In the genomic region with DNA sequence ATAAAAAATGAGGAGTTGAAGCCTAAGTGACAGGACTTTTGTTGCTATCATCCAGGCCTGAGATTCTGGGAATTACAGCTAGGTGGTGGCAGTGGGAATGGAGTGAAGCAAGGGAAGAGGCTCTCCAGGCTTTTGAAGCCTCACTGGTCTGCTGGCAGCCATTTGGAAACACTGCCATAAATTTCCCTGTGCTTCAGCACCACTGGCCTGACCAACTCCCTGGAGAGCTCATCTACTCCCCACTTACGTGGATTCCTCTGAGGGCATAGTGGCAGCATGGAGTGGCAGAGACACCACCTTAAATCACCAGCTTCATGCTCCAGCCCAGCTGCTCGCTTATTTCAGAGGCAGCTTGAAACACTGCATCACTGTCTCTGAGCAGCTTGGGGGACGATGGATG, we compare ENCODE assay signal across 12 cellular contexts.
DNase-seq lines count a peak whose midpoint lies in the region; ATAC-seq and TF ChIP-seq lines count a peak whose summit lies in the region.
"Had no signal": no experiment of that assay in that cellular context is flagged by ENCODE, and none has a peak within 500 bp of the region (broad histone marks: within the 10 kb centered on the region; RNA-seq: fewer than 3 reads in every experiment).

No MANE protein-coding gene starts in this region.

- H3K36me3 Mint-ChIP-seq in activated CD8-positive, alpha-beta T cell treated with anti-CD3 and anti-CD28 coated beads for 36 hours (ENCODE audit: low read depth) = no peaks in the 10 kb centered on the region
- H3K36me3 Mint-ChIP-seq: naive thymus-derived CD8-positive, alpha-beta T cell had no signal

- no peaks in the 10 kb centered on the region for H3K36me3 ChIP-seq in upper lobe of left lung

- H3K9me3 Mint-ChIP-seq in activated CD8-positive, alpha-beta T cell treated with anti-CD3 and anti-CD28 coated beads for 36 hours = peaks cover 2% of the 10 kb centered on the region
- H3K9me3 Mint-ChIP-seq: activated naive CD4-positive, alpha-beta T cell treated with anti-CD3 and anti-CD28 coated beads for 36 hours had no signal

- peaks cover 1% of the 10 kb centered on the region for H3K27me3 Mint-ChIP-seq in activated CD8-positive, alpha-beta T cell treated with anti-CD3 and anti-CD28 coated beads for 36 hours

- POLR2A ChIA-PET in activated CD8-positive, alpha-beta T cell treated with anti-CD3 and anti-CD28 coated beads for 36 hours (lab: Charles Lee) = no interaction called here

- no peak overlapping the region for H3K4me3 ChIP-seq in upper lobe of left lung

- CTCF ChIA-PET in activated CD8-positive, alpha-beta T cell treated with anti-CD3 and anti-CD28 coated beads for 36 hours (lab: Charles Lee) = no interaction called here

- no peaks in the 10 kb centered on the region for H3K4me1 Mint-ChIP-seq in activated CD8-positive, alpha-beta T cell treated with anti-CD3 and anti-CD28 coated beads for 36 hours (ENCODE audit: low read depth)
- H3K4me1 Mint-ChIP-seq: naive thymus-derived CD8-positive, alpha-beta T cell had no signal

- no peaks in the 10 kb centered on the region for H3K27me3 ChIP-seq in upper lobe of left lung

- H3K27ac Mint-ChIP-seq in activated CD8-positive, alpha-beta T cell treated with anti-CD3 and anti-CD28 coated beads for 36 hours = no peak overlapping the region
- H3K27ac Mint-ChIP-seq: activated naive CD4-positive, alpha-beta T cell treated with anti-CD3 and anti-CD28 coated beads for 36 hours; naive thymus-derived CD8-positive, alpha-beta T cell had no signal

- no peaks in the 10 kb centered on the region for H3K9me3 ChIP-seq in upper lobe of left lung

- TF ChIP-seq CTCF in activated CD8-positive, alpha-beta T cell treated with anti-CD3 and anti-CD28 coated beads for 36 hours (IDR thresholded peaks at IDR 0.05) = no peak
- TF ChIP-seq CTCF in upper lobe of left lung (IDR thresholded peaks at IDR 0.05) = no peak

- H3K27ac ChIP-seq in upper lobe of left lung = no peak overlapping the region

- DNase-seq in A172 (ENCODE audit: low spot score) = peak; percentile 4
- peak; percentile 4 for DNase-seq in HT-29 (ENCODE audit: low spot score)
- DNase-seq in SK-MEL-5 (ENCODE audit: low read depth, low spot score) = peak; percentile 50
- DNase-seq in left lobe of liver (ENCODE audit: low spot score) = no peak
- no peak for DNase-seq in activated CD8-positive, alpha-beta T cell treated with anti-CD3 and anti-CD28 coated beads for 36 hours
- DNase-seq in upper lobe of left lung = no peak
- DNase-seq: activated CD4-positive, alpha-beta T cell treated with anti-CD3 and anti-CD28 coated beads, Interleukin-2, amount 50 U/mL, for 4 hours; activated naive CD4-positive, alpha-beta T cell treated with anti-CD3 and anti-CD28 coated beads for 36 hours; AML-193; naive thymus-derived CD8-positive, alpha-beta T cell had no signal

- H3K4me1 ChIP-seq in upper lobe of left lung = no peaks in the 10 kb centered on the region

- WGBS in upper lobe of left lung, 2 donors = 39 to 58% methylated on average over 3 of the region's 3 CpGs

- ATAC-seq in left lobe of liver (peak; percentile 87), upper lobe of left lung (ENCODE audit: low FRiP score in 2 of 2) (no peak), HG02678 (IDR thresholded peaks at IDR 0.05; ENCODE audit: unreplicated experiment) (no peak), HG02852 (IDR thresholded peaks at IDR 0.05; ENCODE audit: unreplicated experiment) (no peak)
- no peak for ATAC-seq in activated CD8-positive, alpha-beta T cell treated with anti-CD3 and anti-CD28 coated beads for 36 hours
- ATAC-seq: naive thymus-derived CD8-positive, alpha-beta T cell had no signal

- TF ChIP-seq EP300 in upper lobe of left lung (IDR thresholded peaks at IDR 0.05) = no peak

- intact Hi-C loops in activated CD8-positive, alpha-beta T cell treated with anti-CD3 and anti-CD28 coated beads for 36 hours (cut with micrococcal nuclease) = no loop called here

- in situ Hi-C loops in SK-MEL-5 (cut with HindIII; ENCODE audit: low pct_unique_long_range_greater_than_20kb, low sequenced_read_pairs) = no loop called here

- no peak overlapping the region for H3K4me3 Mint-ChIP-seq in activated CD8-positive, alpha-beta T cell treated with anti-CD3 and anti-CD28 coated beads for 36 hours
- H3K4me3 Mint-ChIP-seq: activated naive CD4-positive, alpha-beta T cell treated with anti-CD3 and anti-CD28 coated beads for 36 hours; naive thymus-derived CD8-positive, alpha-beta T cell had no signal

- TF ChIP-seq POLR2A in upper lobe of left lung (IDR thresholded peaks at IDR 0.05) = no peak

Comparison
In these comparisons a context has a peak if more than half of its experiments do, and no peak if none do; other contexts are left out.
1. DNase-seq: peak in A172 (single experiment), HT-29 (single experiment) and SK-MEL-5 (single experiment); none in left lobe of liver (single experiment), activated CD8-positive, alpha-beta T cell treated with anti-CD3 and anti-CD28 coated beads for 36 hours (single experiment) and upper lobe of left lung (0 of 2).